In genomic region chr18:3652380-3653262, GRCh38 we compare ENCODE assay signal across 8 cellular contexts.
DNase-seq lines count a peak whose midpoint lies in the region; ATAC-seq, FAIRE-seq and TF ChIP-seq lines count a peak whose summit lies in the region.

No MANE protein-coding gene starts in this region.

- H3K4me1 Mint-ChIP-seq in effector memory CD8-positive, alpha-beta T cell (ENCODE audit: low read depth in 2 of 2) = peaks cover 0 to 3% of the 10 kb centered on the region in 2 donors

- no peak overlapping the region for H3K27ac Mint-ChIP-seq in effector memory CD8-positive, alpha-beta T cell

- H3K27me3 Mint-ChIP-seq in effector memory CD8-positive, alpha-beta T cell = no peaks in the 10 kb centered on the region

- no peak for ATAC-seq in GM18505 (IDR thresholded peaks at IDR 0.05; ENCODE audit: unreplicated experiment)
- ATAC-seq in effector memory CD8-positive, alpha-beta T cell (replicated peaks) = no peak

- no peak overlapping the region for H3K4me3 Mint-ChIP-seq in effector memory CD8-positive, alpha-beta T cell

- peak; percentile 96 for FAIRE-seq in RCC 7860 (lab: Jason Lieb, UNC)

- H3K36me3 Mint-ChIP-seq in effector memory CD8-positive, alpha-beta T cell (ENCODE audit: insufficient read depth) = no peaks in the 10 kb centered on the region

- no peak for TF ChIP-seq POLR2A in GM18505 (IDR thresholded peaks at IDR 0.05; ENCODE audit: borderline replicate concordance, extremely low read depth, insufficient read depth, insufficient read length)

- H3K9me3 Mint-ChIP-seq in effector memory CD8-positive, alpha-beta T cell = no peaks in the 10 kb centered on the region

- DNase-seq in H4 (ENCODE audit: low spot score) (peak; percentile 97), RCC 7860 (ENCODE audit: low spot score) (peak; percentile 98), amniotic stem cell (lab: John Stamatoyannopoulos, UW) (peak; percentile 96), islet precursor cell (peak; percentile 98), NCI-H524 (lab: John Stamatoyannopoulos, UW) (no peak)
- DNase-seq in stimulated activated CD4-positive, alpha-beta T cell treated with anti-CD3 and anti-CD28 coated beads, TNF-alpha, amount 100 ng/mL, for 4 hours (ENCODE audit: low read depth in 3 of 3) = peak; percentile 22 to 34 (median 32)
- DNase-seq in effector memory CD8-positive, alpha-beta T cell = no peak

Comparison
In these comparisons a context has a peak if more than half of its experiments do, and no peak if none do; other contexts are left out.
1. DNase-seq: peak in H4 (single experiment), RCC 7860 (single experiment), amniotic stem cell (single experiment), islet precursor cell (single experiment) and stimulated activated CD4-positive, alpha-beta T cell treated with anti-CD3 and anti-CD28 coated beads, TNF-alpha, amount 100 ng/mL, for 4 hours (3 of 3); none in effector memory CD8-positive, alpha-beta T cell (0 of 3) and NCI-H524 (0 of 2).